In genomic region chr5:179805070-179805528, GRCh38 we compare ENCODE assay signal across 8 cellular contexts. TPM values are rescaled to one million over a fixed set of nuclear protein-coding genes. Genes with fewer than 3 reads are reported as not detected.
A peak's percentile ranks its signal among the peaks of the same experiment; 100 is the strongest.
DNase-seq lines count a peak whose midpoint lies in the region; ATAC-seq and TF ChIP-seq lines count a peak whose summit lies in the region.

No MANE protein-coding gene starts in this region.

- intact Hi-C loops in MCF 10A (cut with micrococcal nuclease), result loop anchor here (5.0 kb wide), 1 partner anchor 52 kb away; the partner anchor contains the start of gene MRNIP

- no peaks in the 10 kb centered on the region for H3K9me3 ChIP-seq in liver (ENCODE audit: control insufficient read depth in 4 of 4, low read length in 3 of 4)
- no peaks in the 10 kb centered on the region for H3K9me3 ChIP-seq in upper lobe of left lung

- H3K4me3 ChIP-seq in liver (ENCODE audit: low read depth in 1 of 3, low read length in 3 of 3) (peak overlapping the region; percentile 72 to 98 (median 79)), upper lobe of left lung (peak overlapping the region; percentile 75 to 99 (median 86))

- H3K9ac ChIP-seq in liver (ENCODE audit: low read depth in 1 of 2, low read length in 2 of 2), result peak overlapping the region; percentile 70 to 79

- peak overlapping the region; percentile 82 for H3K4me3 Mint-ChIP-seq in MCF 10A (ENCODE audit: unreplicated experiment)

- TF ChIP-seq CTCF in MCF 10A (IDR thresholded peaks at IDR 0.05; ENCODE audit: unreplicated experiment) (no peak), liver (IDR thresholded peaks at IDR 0.05; ENCODE audit: low read depth, low read length, missing input control) (no peak), upper lobe of left lung (IDR thresholded peaks at IDR 0.05) (no peak)

- H3K27ac Mint-ChIP-seq in MCF 10A (ENCODE audit: low read depth, unreplicated experiment), result peak overlapping the region; percentile 92

- H3K4me1 ChIP-seq in liver (ENCODE audit: control insufficient read depth in 4 of 4, insufficient read depth in 4 of 4, low read length in 3 of 4), result peaks cover 19 to 41% (median 32%) of the 10 kb centered on the region in 4 donors
- H3K4me1 ChIP-seq in upper lobe of left lung, result peaks cover 37 to 58% (median 41%) of the 10 kb centered on the region in 4 donors

- H3K27me3 Mint-ChIP-seq in MCF 10A (ENCODE audit: insufficient read depth, unreplicated experiment), result no peaks in the 10 kb centered on the region

- H3K27ac ChIP-seq in liver (ENCODE audit: low read depth in 1 of 2, low read length in 2 of 2) (peak overlapping the region; percentile 78 to 89), upper lobe of left lung (peak overlapping the region; percentile 90 to 97 (median 94))

- 20% methylated on average over 9 of the region's 9 CpGs for WGBS in liver
- WGBS in upper lobe of left lung, 2 donors, result 37 to 58% methylated on average over 5 to 9 of the region's 9 CpGs

- no peak for TF ChIP-seq EP300 in upper lobe of left lung (IDR thresholded peaks at IDR 0.05)

- H3K9me3 Mint-ChIP-seq in MCF 10A (ENCODE audit: unreplicated experiment), result no peaks in the 10 kb centered on the region

- TF ChIP-seq POLR2A in upper lobe of left lung (IDR thresholded peaks at IDR 0.05), result no peak
- TF ChIP-seq POLR2A in GM18505 (IDR thresholded peaks at IDR 0.05; ENCODE audit: borderline replicate concordance, extremely low read depth, insufficient read depth, insufficient read length), result no peak

- H3K27me3 ChIP-seq in liver (ENCODE audit: control insufficient read depth in 4 of 4, insufficient read depth in 4 of 4, low read length in 3 of 4), result no peaks in the 10 kb centered on the region
- H3K27me3 ChIP-seq in upper lobe of left lung, result no peaks in the 10 kb centered on the region

- ATAC-seq in upper lobe of left lung (ENCODE audit: low FRiP score in 2 of 2), result peak in 1 of 2 donors; percentile 1
- no peak for ATAC-seq in GM18505 (IDR thresholded peaks at IDR 0.05; ENCODE audit: unreplicated experiment)

- H3K4me1 Mint-ChIP-seq in MCF 10A (ENCODE audit: insufficient read depth, unreplicated experiment), result peaks cover 29% of the 10 kb centered on the region

- peak; percentile 63 for DNase-seq in activated effector memory CD4-positive, alpha-beta T cell treated with anti-CD3 and anti-CD28 coated beads, Interleukin-2, amount 50 U/mL, for 16 hours
- no peak for DNase-seq in activated effector memory CD4-positive, alpha-beta T cell treated with Interleukin-2 at 50 U/mL for 16 hours
- no peak for DNase-seq in MCF 10A (ENCODE audit: unreplicated experiment)
- no peak for DNase-seq in upper lobe of left lung
- no peak for DNase-seq in NOMO-1 treated with dmso at 0.1 percent for 144 hours (lab: John Stamatoyannopoulos, UW; ENCODE audit: unreplicated experiment)
- DNase-seq in activated CD4-positive, alpha-beta T cell treated with anti-CD3 and anti-CD28 coated beads, Interleukin-2, amount 50 U/mL, for 1 hour, result no peak

- CTCF ChIA-PET in MCF 10A (lab: Yijun Ruan, JAX), result interaction anchor here (0.6 to 1.7 kb wide), 4 partner anchors 9 to 139 kb away, joined by 3 to 10 read pairs (median 3); no protein-coding TSS in a partner anchor

- TF ChIP-seq RAD21 in liver (IDR thresholded peaks at IDR 0.05), result peak in 1 of 2 donors; percentile 17

- POLR2A ChIA-PET in MCF 10A (lab: Yijun Ruan, JAX), result interaction anchor here (0.5 to 6.2 kb wide), 18 partner anchors 9 to 1021 kb away, joined by 3 to 134 read pairs (median 4); partner anchors contain the start of genes HNRNPH1, MAML1, MRNIP and SQSTM1

- BruUV-seq in MCF 10A (replicated peaks; lab: Mats Ljungman, UMichigan), result TSS peak; percentile 43

- H3K36me3 ChIP-seq in liver (ENCODE audit: control insufficient read depth in 4 of 4, insufficient read depth in 3 of 4, low read depth in 1 of 4, low read length in 3 of 4), result peaks cover 2 to 10% (median 4%) of the 10 kb centered on the region in 4 donors
- peaks cover 0 to 15% (median 14%) of the 10 kb centered on the region in 4 donors for H3K36me3 ChIP-seq in upper lobe of left lung

- H3K36me3 Mint-ChIP-seq in MCF 10A (ENCODE audit: insufficient read depth, unreplicated experiment), result peaks cover 39% of the 10 kb centered on the region

TF ChIP-seq in liver, 16 proteins besides CTCF, POLR2A, EP300 and RAD21:
- TF ChIP-seq EGR1 (IDR thresholded peaks at IDR 0.05; ENCODE audit: low read depth in 2 of 2) (no peak), HNF4G (IDR thresholded peaks at IDR 0.05) (peak; percentile 39), RXRA (IDR thresholded peaks at IDR 0.05) (peak; percentile 75 to 87), SP1 (IDR thresholded peaks at IDR 0.05) (peak; percentile 70), ATF3 (IDR thresholded peaks at IDR 0.05) (no peak), HNF4A (conservative IDR thresholded peaks at IDR 0.05) (peak; percentile 84 to 85), REST (IDR thresholded peaks at IDR 0.05) (peak; percentile 69), FOXA1 (IDR thresholded peaks at IDR 0.05) (no peak), YY1 (IDR thresholded peaks at IDR 0.05) (peak; percentile 94), FOXA2 (IDR thresholded peaks at IDR 0.05) (no peak), JUND (IDR thresholded peaks at IDR 0.05) (peak in 1 of 2 donors; percentile 14), MAX (IDR thresholded peaks at IDR 0.05) (peak; percentile 78)
TF ChIP-seq in liver: peak in this region for 8.

RNA-seq across cellular contexts. Expression of gene MGAT4B, which starts 1.6 kb away (rescaled TPM):
- total RNA-seq in MCF 10A (2022), result 153 and 198 TPM in 2 replicates
- 100 to 1,000 TPM in 1 of 2 donors, 10 to 100 TPM in 1; 42.0 to 120 TPM for total RNA-seq in liver
- polyA plus RNA-seq in liver, result 100 to 1,000 TPM in 1 of 2 donors, 10 to 100 TPM in 1; 47.8 to 156 TPM
- 100 to 1,000 TPM; 107 to 266 (median 158) TPM for total RNA-seq in upper lobe of left lung

RNA-seq across cellular contexts. Expression of gene LTC4S, which starts 11.3 kb away (rescaled TPM):
- total RNA-seq in MCF 10A (2022) (2.1 and 2.2 TPM in 2 replicates), liver (1 to 10 TPM; 1.3 to 1.8 TPM), upper lobe of left lung (10 to 100 TPM in 5 of 6 donors, 1 to 10 TPM in 1; 6.7 to 33.1 (median 21.3) TPM)
- polyA plus RNA-seq in liver, result 1 to 10 TPM; 2.4 to 3.3 TPM

RNA-seq across cellular contexts. Expression of gene SQSTM1, which starts 15.6 kb away (rescaled TPM):
- total RNA-seq in MCF 10A (2022) (612 and 1,251 TPM in 2 replicates), liver (100 to 1,000 TPM; 127 to 208 TPM), upper lobe of left lung (100 to 1,000 TPM; 390 to 666 (median 574) TPM)
- polyA plus RNA-seq in liver, result 100 to 1,000 TPM; 303 to 330 TPM

RNA-seq across cellular contexts. Expression of gene MRNIP, which starts 53.5 kb away (rescaled TPM):
- total RNA-seq in MCF 10A (2022) (40.3 and 42.8 TPM in 2 replicates), liver (10 to 100 TPM in 1 of 2 donors, 1 to 10 TPM in 1; 5.4 to 12.0 TPM), upper lobe of left lung (100 to 1,000 TPM in 1 of 6 donors, 10 to 100 TPM in 5; 20.7 to 142 (median 33.2) TPM)
- polyA plus RNA-seq in liver, result 1 to 10 TPM; 7.1 to 7.6 TPM
